2 cellular contexts compared by ENCODE assay signal in the genomic region with DNA sequence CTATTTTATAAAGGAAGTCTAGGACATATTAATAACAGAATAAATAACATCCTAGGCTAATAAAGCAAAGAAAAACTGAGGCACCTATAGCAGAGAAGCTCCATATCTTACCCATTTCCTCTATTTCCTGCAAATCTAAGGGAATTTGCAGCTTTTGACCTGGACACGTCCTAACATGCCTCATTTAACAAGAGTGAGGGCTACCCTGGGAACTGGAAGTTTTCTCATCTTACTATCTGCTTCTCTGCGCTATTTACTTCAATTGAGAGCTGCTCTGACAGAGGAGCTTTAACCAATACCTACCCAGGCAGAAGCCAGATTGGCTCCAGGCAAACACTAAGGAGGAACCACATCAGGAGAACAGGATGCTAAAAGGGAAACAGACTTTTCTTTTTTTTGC.
TF ChIP-seq lines count a peak whose summit lies in the region.

No MANE protein-coding gene starts in this region.

TF ChIP-seq in GM23338, 12 proteins besides CTCF, POLR2A, EP300 and RAD21:
- TF ChIP-seq EZH2phosphoT487 (IDR thresholded peaks at IDR 0.05; ENCODE audit: unreplicated experiment) = no peak

TF ChIP-seq in WTC11, 78 proteins besides CTCF, POLR2A, EP300 and RAD21:
- TF ChIP-seq ZNF121 (CRISPR knock-in tag; IDR thresholded peaks at IDR 0.05) (no peak), NFE2L1 (CRISPR knock-in tag; IDR thresholded peaks at IDR 0.05) (no peak), MXD4 (CRISPR knock-in tag; IDR thresholded peaks at IDR 0.05; ENCODE audit: borderline replicate concordance) (no peak), ETV6 (CRISPR knock-in tag; IDR thresholded peaks at IDR 0.05) (no peak), NR3C1 (CRISPR knock-in tag; conservative IDR thresholded peaks at IDR 0.05; ENCODE audit: low read depth) (no peak), JUN (CRISPR knock-in tag; IDR thresholded peaks at IDR 0.05) (no peak), NFATC4 (CRISPR knock-in tag; IDR thresholded peaks at IDR 0.05) (no peak), CREB1 (CRISPR knock-in tag; IDR thresholded peaks at IDR 0.05) (no peak), ZNF423 (CRISPR knock-in tag; IDR thresholded peaks at IDR 0.05) (no peak)
- TF ChIP-seq, protein P1, sequence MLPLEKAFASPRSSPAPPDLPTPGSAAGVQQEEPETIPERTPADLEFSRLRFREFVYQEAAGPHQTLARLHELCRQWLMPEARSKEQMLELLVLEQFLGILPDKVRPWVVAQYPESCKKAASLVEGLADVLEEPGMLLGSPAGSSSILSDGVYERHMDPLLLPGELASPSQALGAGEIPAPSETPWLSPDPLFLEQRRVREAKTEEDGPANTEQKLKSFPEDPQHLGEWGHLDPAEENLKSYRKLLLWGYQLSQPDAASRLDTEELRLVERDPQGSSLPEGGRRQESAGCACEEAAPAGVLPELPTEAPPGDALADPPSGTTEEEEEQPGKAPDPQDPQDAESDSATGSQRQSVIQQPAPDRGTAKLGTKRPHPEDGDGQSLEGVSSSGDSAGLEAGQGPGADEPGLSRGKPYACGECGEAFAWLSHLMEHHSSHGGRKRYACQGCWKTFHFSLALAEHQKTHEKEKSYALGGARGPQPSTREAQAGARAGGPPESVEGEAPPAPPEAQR (CRISPR knock-in tag; IDR thresholded peaks at IDR 0.05) = no peak
- TF ChIP-seq, protein P2, sequence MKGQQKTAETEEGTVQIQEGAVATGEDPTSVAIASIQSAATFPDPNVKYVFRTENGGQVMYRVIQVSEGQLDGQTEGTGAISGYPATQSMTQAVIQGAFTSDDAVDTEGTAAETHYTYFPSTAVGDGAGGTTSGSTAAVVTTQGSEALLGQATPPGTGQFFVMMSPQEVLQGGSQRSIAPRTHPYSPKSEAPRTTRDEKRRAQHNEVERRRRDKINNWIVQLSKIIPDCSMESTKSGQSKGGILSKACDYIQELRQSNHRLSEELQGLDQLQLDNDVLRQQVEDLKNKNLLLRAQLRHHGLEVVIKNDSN (CRISPR knock-in tag; IDR thresholded peaks at IDR 0.05) = no peak
- TF ChIP-seq, protein P3, sequence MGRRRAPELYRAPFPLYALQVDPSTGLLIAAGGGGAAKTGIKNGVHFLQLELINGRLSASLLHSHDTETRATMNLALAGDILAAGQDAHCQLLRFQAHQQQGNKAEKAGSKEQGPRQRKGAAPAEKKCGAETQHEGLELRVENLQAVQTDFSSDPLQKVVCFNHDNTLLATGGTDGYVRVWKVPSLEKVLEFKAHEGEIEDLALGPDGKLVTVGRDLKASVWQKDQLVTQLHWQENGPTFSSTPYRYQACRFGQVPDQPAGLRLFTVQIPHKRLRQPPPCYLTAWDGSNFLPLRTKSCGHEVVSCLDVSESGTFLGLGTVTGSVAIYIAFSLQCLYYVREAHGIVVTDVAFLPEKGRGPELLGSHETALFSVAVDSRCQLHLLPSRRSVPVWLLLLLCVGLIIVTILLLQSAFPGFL (CRISPR knock-in tag; IDR thresholded peaks at IDR 0.05; ENCODE audit: borderline replicate concordance) = no peak
- TF ChIP-seq, protein P4, sequence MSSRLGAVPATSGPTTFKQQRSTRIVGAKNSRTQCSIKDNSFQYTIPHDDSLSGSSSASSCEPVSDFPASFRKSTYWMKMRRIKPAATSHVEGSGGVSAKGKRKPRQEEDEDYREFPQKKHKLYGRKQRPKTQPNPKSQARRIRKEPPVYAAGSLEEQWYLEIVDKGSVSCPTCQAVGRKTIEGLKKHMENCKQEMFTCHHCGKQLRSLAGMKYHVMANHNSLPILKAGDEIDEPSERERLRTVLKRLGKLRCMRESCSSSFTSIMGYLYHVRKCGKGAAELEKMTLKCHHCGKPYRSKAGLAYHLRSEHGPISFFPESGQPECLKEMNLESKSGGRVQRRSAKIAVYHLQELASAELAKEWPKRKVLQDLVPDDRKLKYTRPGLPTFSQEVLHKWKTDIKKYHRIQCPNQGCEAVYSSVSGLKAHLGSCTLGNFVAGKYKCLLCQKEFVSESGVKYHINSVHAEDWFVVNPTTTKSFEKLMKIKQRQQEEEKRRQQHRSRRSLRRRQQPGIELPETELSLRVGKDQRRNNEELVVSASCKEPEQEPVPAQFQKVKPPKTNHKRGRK (CRISPR knock-in tag; IDR thresholded peaks at IDR 0.05; ENCODE audit: borderline replicate concordance) = no peak
